Comparison of ENCODE assay signal across 18 cellular contexts in genomic region chr9:22992781-22993180, GRCh38.
DNase-seq lines count a peak whose midpoint lies in the region; ATAC-seq, FAIRE-seq and TF ChIP-seq lines count a peak whose summit lies in the region.
"Had no signal": no experiment of that assay in that cellular context is flagged by ENCODE, and none has a peak within 500 bp of the region (broad histone marks: within the 10 kb centered on the region; RNA-seq: fewer than 3 reads in every experiment).

No MANE protein-coding gene starts in this region.

- H3K9me3 ChIP-seq in IMR-90 (ENCODE audit: control insufficient read depth, insufficient read depth, low read length), result peaks cover 3% of the 10 kb centered on the region; the same call in 1 of the 2 replicates
- H3K9me3 ChIP-seq: Caco-2 had no signal

- H3K9ac ChIP-seq in IMR-90 (ENCODE audit: low read depth, low read length), result no peak overlapping the region

- BruUV-seq in IMR-90 (replicated peaks; lab: Mats Ljungman, UMichigan), result no TSS peak

- H2BK5ac ChIP-seq in IMR-90 (ENCODE audit: low read depth, low read length, poor library complexity, severe bottlenecking), result no peak overlapping the region

- H3K9me1 ChIP-seq in IMR-90 (ENCODE audit: insufficient read depth, low read length), result no peaks in the 10 kb centered on the region

- no peaks in the 10 kb centered on the region for H3K4me1 ChIP-seq in IMR-90 (ENCODE audit: control insufficient read depth, insufficient read depth, low read length)
- H3K4me1 ChIP-seq: Caco-2 had no signal

- TF ChIP-seq CTCF in IMR-90 (conservative IDR thresholded peaks at IDR 0.05; ENCODE audit: low read depth, low read length), result no peak
- TF ChIP-seq CTCF in bronchial epithelial cell (IDR thresholded peaks at IDR 0.05; ENCODE audit: insufficient read depth, low read length, severe bottlenecking), result no peak
- no peak for TF ChIP-seq CTCF in mesothelial cell of epicardium (IDR thresholded peaks at IDR 0.05; ENCODE audit: unreplicated experiment)

- no CpG with 5 or more reads among the region's 3 CpGs for WGBS in IMR-90 (ENCODE audit: extremely low coverage in 2 of 2, insufficient read length in 1 of 2), 2 experiments

- TF ChIP-seq POLR2A in IMR-90 (IDR thresholded peaks at IDR 0.05; ENCODE audit: low read depth, low read length), result no peak

- dilution Hi-C loops in IMR-90 (cut with HindIII; ENCODE audit: low sequenced_read_pairs, unreplicated experiment), result no loop called here

- no peak overlapping the region for H4K91ac ChIP-seq in IMR-90 (ENCODE audit: insufficient read depth, low read depth, low read length)

- intact Hi-C loops in IMR-90 (cut with micrococcal nuclease), result loop anchor here (5.0 kb wide), 1 partner anchor 45 kb away; no protein-coding TSS in a partner anchor

- peaks cover 5% of the 10 kb centered on the region for H3K9me3 Mint-ChIP-seq in mesothelial cell of epicardium

- H2BK15ac ChIP-seq in IMR-90 (ENCODE audit: low read depth, low read length), result no peak overlapping the region

- no peak overlapping the region for H3K4me3 ChIP-seq in IMR-90 (ENCODE audit: insufficient read depth, low read depth, low read length)
- H3K4me3 ChIP-seq in bronchial epithelial cell (ENCODE audit: low read depth, low read length), result no peak overlapping the region
- H3K4me3 ChIP-seq: K562 had no signal

- ATAC-seq in IMR-90 (ENCODE audit: low read depth), result no peak
- ATAC-seq in HG02759 (IDR thresholded peaks at IDR 0.05; ENCODE audit: unreplicated experiment), result no peak
- ATAC-seq: K562 had no signal

- H3K79me1 ChIP-seq in IMR-90 (ENCODE audit: low read depth in 1 of 2, low read length in 2 of 2), result no peaks in the 10 kb centered on the region

- H3K18ac ChIP-seq in IMR-90 (ENCODE audit: low read depth, low read length), result no peak overlapping the region

- H4K5ac ChIP-seq in IMR-90 (ENCODE audit: low read depth, low read length), result no peak overlapping the region

- H3K4me1 Mint-ChIP-seq in mesothelial cell of epicardium, result no peaks in the 10 kb centered on the region

- no peak overlapping the region for H3K14ac ChIP-seq in IMR-90 (replicated peaks; ENCODE audit: low read depth, low read length)

- no peak overlapping the region for H3K23ac ChIP-seq in IMR-90 (ENCODE audit: low read depth, low read length)

- no peak overlapping the region for H3K27ac Mint-ChIP-seq in mesothelial cell of epicardium
- H3K27ac Mint-ChIP-seq: CD4-positive, alpha-beta T cell had no signal

- H3K4ac ChIP-seq in IMR-90 (ENCODE audit: low read depth, low read length), result no peak overlapping the region

- H2AK9ac ChIP-seq in IMR-90 (replicated peaks; ENCODE audit: low read depth, low read length, poor library complexity), result no peak overlapping the region

- no peak overlapping the region for H3K27ac ChIP-seq in IMR-90 (ENCODE audit: insufficient read depth, low read length)
- H3K27ac ChIP-seq: C4-2B had no signal

- no peaks in the 10 kb centered on the region for H3K27me3 ChIP-seq in IMR-90 (ENCODE audit: control insufficient read depth, insufficient read depth, low read length)
- H3K27me3 ChIP-seq in bronchial epithelial cell (ENCODE audit: control insufficient read depth, insufficient read depth, low read length), result no peaks in the 10 kb centered on the region

- no peaks in the 10 kb centered on the region for H3K36me3 ChIP-seq in IMR-90 (ENCODE audit: control insufficient read depth, insufficient read depth, low read length)
- H3K36me3 ChIP-seq in bronchial epithelial cell (ENCODE audit: control insufficient read depth, insufficient read depth, low read length), result no peaks in the 10 kb centered on the region

- H3K36me3 Mint-ChIP-seq in mesothelial cell of epicardium, result no peaks in the 10 kb centered on the region

- no peak for FAIRE-seq in bronchial epithelial cell (lab: Jason Lieb, UNC)
- FAIRE-seq: D721Med, H54, K562 had no signal

- no peaks in the 10 kb centered on the region for H4K20me1 ChIP-seq in IMR-90 (ENCODE audit: insufficient read depth, low read length)

- DNase-seq in ELR (ENCODE audit: low read depth) (peak; percentile 35), IMR-90 (no peak), bronchial epithelial cell (ENCODE audit: low read depth) (peak; percentile 17), kidney tubule cell (ENCODE audit: low spot score) (peak; percentile 6), DMS153 (lab: John Stamatoyannopoulos, UW) (no peak), mesothelial cell of epicardium (ENCODE audit: low spot score in 2 of 2, unreplicated experiment in 2 of 2) (no peak)
- DNase-seq: ACHN; Caco-2; CD4-positive, alpha-beta T cell; DMS79; GF-D8; HCEC 1CT; Karpas-422 had no signal

- in situ Hi-C loops in IMR-90 (cut with MboI; ENCODE audit: low sequenced_read_pairs), result no loop called here

- no peak overlapping the region for H3K4me3 Mint-ChIP-seq in mesothelial cell of epicardium
- H3K4me3 Mint-ChIP-seq: CD4-positive, alpha-beta T cell had no signal

- no peak overlapping the region for H2BK120ac ChIP-seq in IMR-90 (ENCODE audit: low read depth, low read length)

- no peak overlapping the region for H3K4me2 ChIP-seq in IMR-90 (ENCODE audit: low read depth, low read length)

- no peak overlapping the region for H3K56ac ChIP-seq in IMR-90 (ENCODE audit: extremely low read depth, insufficient read depth, low read length)

- CTCF ChIA-PET in IMR-90 (lab: Yijun Ruan, JAX), result no interaction called here

- no peak overlapping the region for H4K8ac ChIP-seq in IMR-90 (ENCODE audit: low read depth in 2 of 2, low read length in 2 of 2)

- POLR2A ChIA-PET in IMR-90 (lab: Charles Lee; ENCODE audit: unreplicated experiment), result no interaction called here

- no peaks in the 10 kb centered on the region for H3K27me3 Mint-ChIP-seq in mesothelial cell of epicardium (ENCODE audit: low read depth)
- H3K27me3 Mint-ChIP-seq: CD4-positive, alpha-beta T cell had no signal

- no peak overlapping the region for H2BK20ac ChIP-seq in IMR-90 (ENCODE audit: low read depth, low read length)

- no peak overlapping the region for H2AK5ac ChIP-seq in IMR-90 (ENCODE audit: low read depth, low read length)

- H2AFZ ChIP-seq in IMR-90 (replicated peaks; ENCODE audit: low read length, poor library complexity), result no peak overlapping the region

- TF ChIP-seq RAD21 in IMR-90 (IDR thresholded peaks at IDR 0.05; ENCODE audit: low read length), result no peak

TF ChIP-seq in IMR-90, 13 proteins besides CTCF, POLR2A, EP300 and RAD21:
- TF ChIP-seq MAFK (IDR thresholded peaks at IDR 0.05; ENCODE audit: low read depth, low read length) (peak; percentile 100), NFE2L2 (IDR thresholded peaks at IDR 0.05; ENCODE audit: low read depth, low read length) (no peak)

Comparison
In these comparisons a context has a peak if more than half of its experiments do, and no peak if none do; other contexts are left out.
1. DNase-seq: peak in ELR (single experiment), bronchial epithelial cell (single experiment) and kidney tubule cell (single experiment); none in IMR-90 (single experiment), DMS153 (single experiment) and mesothelial cell of epicardium (0 of 2).